3 cellular contexts compared by ENCODE assay signal in the genomic region with DNA sequence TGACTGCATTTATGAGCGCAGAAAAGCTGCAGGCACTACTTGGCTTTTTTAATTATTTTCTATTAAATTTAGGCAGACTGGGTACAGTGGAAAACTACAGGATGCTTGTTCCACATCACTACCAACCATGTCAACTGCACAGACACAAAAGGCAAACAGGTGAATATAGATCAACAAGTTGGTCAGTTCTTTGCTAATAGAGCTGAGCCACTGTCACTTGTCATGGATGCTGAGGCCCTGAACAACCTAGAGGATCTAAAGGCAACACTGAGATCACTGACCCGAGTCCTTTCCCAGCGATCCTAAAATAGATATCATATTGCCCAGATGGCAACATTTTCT.
TF ChIP-seq lines count a peak whose summit lies in the region.

No MANE protein-coding gene starts in this region.

TF ChIP-seq in A549, 52 proteins besides CTCF, POLR2A, EP300 and RAD21:
- TF ChIP-seq JUN (IDR thresholded peaks at IDR 0.05) (no peak), CBX2 (IDR thresholded peaks at IDR 0.05; ENCODE audit: borderline replicate concordance, low read depth) (no peak), POLR2AphosphoS2 (conservative IDR thresholded peaks at IDR 0.05; ENCODE audit: low read length) (no peak), RFX5 (IDR thresholded peaks at IDR 0.05) (no peak), SREBF2 (IDR thresholded peaks at IDR 0.05) (no peak), ELK1 (IDR thresholded peaks at IDR 0.05; ENCODE audit: low read depth, low read length) (no peak), KDM1A (IDR thresholded peaks at IDR 0.05; ENCODE audit: low read depth) (no peak), MAZ (IDR thresholded peaks at IDR 0.05; ENCODE audit: borderline replicate concordance, low read depth, low read length) (no peak), ZC3H11A (IDR thresholded peaks at IDR 0.05) (no peak)
- TF ChIP-seq, protein P1, sequence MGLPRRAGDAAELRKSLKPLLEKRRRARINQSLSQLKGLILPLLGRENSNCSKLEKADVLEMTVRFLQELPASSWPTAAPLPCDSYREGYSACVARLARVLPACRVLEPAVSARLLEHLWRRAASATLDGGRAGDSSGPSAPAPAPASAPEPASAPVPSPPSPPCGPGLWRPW (IDR thresholded peaks at IDR 0.05): no peak

TF ChIP-seq in IMR-90, 13 proteins besides CTCF, POLR2A, EP300 and RAD21:
- TF ChIP-seq MAFK (IDR thresholded peaks at IDR 0.05; ENCODE audit: low read depth, low read length) (no peak), BHLHE40 (IDR thresholded peaks at IDR 0.05; ENCODE audit: low read depth, low read length) (no peak), RFX5 (IDR thresholded peaks at IDR 0.05; ENCODE audit: low read depth, low read length) (no peak), RCOR1 (IDR thresholded peaks at IDR 0.05; ENCODE audit: insufficient replicate concordance, low read length) (no peak), MAZ (IDR thresholded peaks at IDR 0.05; ENCODE audit: borderline replicate concordance, low read depth, low read length) (no peak), SMC3 (IDR thresholded peaks at IDR 0.05; ENCODE audit: low read depth, low read length) (no peak)

TF ChIP-seq in endothelial cell of umbilical vein, 7 proteins besides CTCF, POLR2A, EP300 and RAD21:
- TF ChIP-seq GATA2 (IDR thresholded peaks at IDR 0.05; ENCODE audit: insufficient read depth, insufficient read length, low read depth, low read length) (no peak), JUN (IDR thresholded peaks at IDR 0.05; ENCODE audit: borderline replicate concordance, insufficient read depth, insufficient read length, low read depth) (no peak), FOS (IDR thresholded peaks at IDR 0.05; ENCODE audit: borderline replicate concordance, insufficient read depth, low read length) (no peak), POLR2AphosphoS5 (IDR thresholded peaks at IDR 0.05; ENCODE audit: insufficient read depth, low read depth, low read length) (no peak), MYC (IDR thresholded peaks at IDR 0.05; ENCODE audit: low read depth, low read length) (no peak), EZH2 (IDR thresholded peaks at IDR 0.05; ENCODE audit: borderline replicate concordance, low read depth, low read length, severe bottlenecking) (no peak)
- TF ChIP-seq, protein P2, sequence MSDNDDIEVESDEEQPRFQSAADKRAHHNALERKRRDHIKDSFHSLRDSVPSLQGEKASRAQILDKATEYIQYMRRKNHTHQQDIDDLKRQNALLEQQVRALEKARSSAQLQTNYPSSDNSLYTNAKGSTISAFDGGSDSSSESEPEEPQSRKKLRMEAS (IDR thresholded peaks at IDR 0.05; ENCODE audit: insufficient read depth, insufficient read length): no peak
